Comparison of ENCODE assay signal across 16 cellular contexts in genomic region chr17:47726796-47727703, GRCh38. TPM values are rescaled to one million over a fixed set of nuclear protein-coding genes. Genes with fewer than 3 reads are reported as not detected.
DNase-seq lines count a peak whose midpoint lies in the region; ATAC-seq and TF ChIP-seq lines count a peak whose summit lies in the region.
"Had no signal": no experiment of that assay in that cellular context is flagged by ENCODE, and none has a peak within 500 bp of the region (broad histone marks: within the 10 kb centered on the region; RNA-seq: fewer than 3 reads in every experiment).

No MANE protein-coding gene starts in this region.

- no peaks in the 10 kb centered on the region for H3K9me3 ChIP-seq in colonic mucosa
- H3K9me3 ChIP-seq: pancreas, tibial nerve had no signal

- no peak for DNase-seq in activated naive CD8-positive, alpha-beta T cell treated with anti-CD3 and anti-CD28 coated beads for 36 hours
- DNase-seq in NCI-H226 (peak; percentile 51), chondrocyte (ENCODE audit: low spot score) (peak; percentile 62), GOT3 (lab: John Stamatoyannopoulos, UW) (no peak), colonic mucosa (no peak)
- DNase-seq: central memory CD4-positive, alpha-beta T cell; DMS53; HFFc6; left cardiac atrium; NCI-H187 treated with DMSO at 0.1 percent for 48 hours had no signal

- no peaks in the 10 kb centered on the region for H3K4me1 ChIP-seq in colonic mucosa
- H3K4me1 ChIP-seq: pancreas, tibial nerve had no signal

- no peaks in the 10 kb centered on the region for H3K36me3 Mint-ChIP-seq in activated naive CD8-positive, alpha-beta T cell
- no peaks in the 10 kb centered on the region for H3K36me3 Mint-ChIP-seq in activated naive CD8-positive, alpha-beta T cell treated with anti-CD3 and anti-CD28 coated beads for 36 hours
- no peaks in the 10 kb centered on the region for H3K36me3 Mint-ChIP-seq in chondrocyte (ENCODE audit: low read depth)
- no peaks in the 10 kb centered on the region for H3K36me3 Mint-ChIP-seq in stimulated activated memory B cell treated with anti-CD40 and anti-IgM and Interleukin-4, amounts not matched to agents 10 μg/mL and 1 μg/mL and 100 μg/mL, for 72 hours

- no peaks in the 10 kb centered on the region for H3K36me3 ChIP-seq in colonic mucosa
- H3K36me3 ChIP-seq: pancreas, tibial nerve had no signal

- no peak overlapping the region for H3K4me3 ChIP-seq in colonic mucosa
- H3K4me3 ChIP-seq: pancreas, tibial nerve had no signal

- H3K4me1 Mint-ChIP-seq in activated naive CD8-positive, alpha-beta T cell (ENCODE audit: low read depth) = peaks cover 67% of the 10 kb centered on the region
- peaks cover 71% of the 10 kb centered on the region for H3K4me1 Mint-ChIP-seq in activated naive CD8-positive, alpha-beta T cell treated with anti-CD3 and anti-CD28 coated beads for 36 hours
- H3K4me1 Mint-ChIP-seq in chondrocyte (ENCODE audit: low read depth) = no peaks in the 10 kb centered on the region
- peaks cover 15% of the 10 kb centered on the region for H3K4me1 Mint-ChIP-seq in stimulated activated memory B cell treated with anti-CD40 and anti-IgM and Interleukin-4, amounts not matched to agents 10 μg/mL and 1 μg/mL and 100 μg/mL, for 72 hours

- intact Hi-C loops in colonic mucosa (cut with DNase I) = no loop called here

- no peak for ATAC-seq in stimulated activated memory B cell treated with anti-CD40 and anti-IgM and Interleukin-4, amounts not matched to agents 10 μg/mL and 1 μg/mL and 100 μg/mL, for 72 hours
- ATAC-seq: pancreas had no signal

- no peak overlapping the region for H3K4me3 Mint-ChIP-seq in activated naive CD8-positive, alpha-beta T cell
- H3K4me3 Mint-ChIP-seq in activated naive CD8-positive, alpha-beta T cell treated with anti-CD3 and anti-CD28 coated beads for 36 hours = no peak overlapping the region
- no peak overlapping the region for H3K4me3 Mint-ChIP-seq in chondrocyte (ENCODE audit: unreplicated experiment)
- H3K4me3 Mint-ChIP-seq in stimulated activated memory B cell treated with anti-CD40 and anti-IgM and Interleukin-4, amounts not matched to agents 10 μg/mL and 1 μg/mL and 100 μg/mL, for 72 hours = no peak overlapping the region
- H3K4me3 Mint-ChIP-seq: HFFc6 had no signal

- H3K27me3 Mint-ChIP-seq in activated naive CD8-positive, alpha-beta T cell = no peaks in the 10 kb centered on the region
- H3K27me3 Mint-ChIP-seq in activated naive CD8-positive, alpha-beta T cell treated with anti-CD3 and anti-CD28 coated beads for 36 hours = no peaks in the 10 kb centered on the region
- peaks cover 53% of the 10 kb centered on the region for H3K27me3 Mint-ChIP-seq in chondrocyte (ENCODE audit: low read depth)
- H3K27me3 Mint-ChIP-seq in stimulated activated memory B cell treated with anti-CD40 and anti-IgM and Interleukin-4, amounts not matched to agents 10 μg/mL and 1 μg/mL and 100 μg/mL, for 72 hours = peaks cover 45% of the 10 kb centered on the region

- H3K9me3 Mint-ChIP-seq in activated naive CD8-positive, alpha-beta T cell (ENCODE audit: low read depth) = no peaks in the 10 kb centered on the region
- H3K9me3 Mint-ChIP-seq in activated naive CD8-positive, alpha-beta T cell treated with anti-CD3 and anti-CD28 coated beads for 36 hours = no peaks in the 10 kb centered on the region
- no peaks in the 10 kb centered on the region for H3K9me3 Mint-ChIP-seq in chondrocyte (ENCODE audit: low read depth)
- H3K9me3 Mint-ChIP-seq in stimulated activated memory B cell treated with anti-CD40 and anti-IgM and Interleukin-4, amounts not matched to agents 10 μg/mL and 1 μg/mL and 100 μg/mL, for 72 hours = no peaks in the 10 kb centered on the region
- H3K9me3 Mint-ChIP-seq: HFFc6 had no signal

- no peak overlapping the region for H3K9ac ChIP-seq in colonic mucosa (ENCODE audit: low read depth in 2 of 2, low read length in 2 of 2)

- peaks cover 3% of the 10 kb centered on the region for H3K27me3 ChIP-seq in colonic mucosa

- TF ChIP-seq CTCF in chondrocyte (IDR thresholded peaks at IDR 0.05) (no peak), colonic mucosa (IDR thresholded peaks at IDR 0.05) (no peak)

- H3K27ac Mint-ChIP-seq in activated naive CD8-positive, alpha-beta T cell = peak overlapping the region; percentile 50
- H3K27ac Mint-ChIP-seq in activated naive CD8-positive, alpha-beta T cell treated with anti-CD3 and anti-CD28 coated beads for 36 hours = no peak overlapping the region
- H3K27ac Mint-ChIP-seq in chondrocyte (ENCODE audit: unreplicated experiment) = no peak overlapping the region
- H3K27ac Mint-ChIP-seq in stimulated activated memory B cell treated with anti-CD40 and anti-IgM and Interleukin-4, amounts not matched to agents 10 μg/mL and 1 μg/mL and 100 μg/mL, for 72 hours = peak overlapping the region; percentile 1
- H3K27ac Mint-ChIP-seq: HFFc6 had no signal

- H3K27ac ChIP-seq in colonic mucosa = no peak overlapping the region
- H3K27ac ChIP-seq: pancreas, tibial nerve had no signal

RNA-seq across cellular contexts. Expression of gene TBX21, which starts 6.0 kb away (rescaled TPM):
- 10 to 100 TPM; 61.7 to 61.9 TPM for total RNA-seq in activated naive CD8-positive, alpha-beta T cell treated with anti-CD3 and anti-CD28 coated beads for 36 hours
- total RNA-seq in chondrocyte (not detected in 3 replicates), colonic mucosa (under 1 TPM; 0.40 to 0.49 TPM)
- total RNA-seq: HFFc6, M059J, skeletal muscle tissue had no signal

RNA-seq across cellular contexts. Expression of gene TBKBP1, which starts 33.1 kb away (rescaled TPM):
- 10 to 100 TPM; 11.7 to 11.9 TPM for total RNA-seq in activated naive CD8-positive, alpha-beta T cell treated with anti-CD3 and anti-CD28 coated beads for 36 hours
- 11.3 to 13.6 TPM (median 12.6 TPM) in 3 replicates for total RNA-seq in chondrocyte
- total RNA-seq in colonic mucosa = 1 to 10 TPM; 1.3 to 2.9 TPM

Comparison
In these comparisons a context has a peak if more than half of its experiments do, and no peak if none do; other contexts are left out.
1. H3K27ac Mint-ChIP-seq: peak in activated naive CD8-positive, alpha-beta T cell (single experiment) and stimulated activated memory B cell treated with anti-CD40 and anti-IgM and Interleukin-4, amounts not matched to agents 10 μg/mL and 1 μg/mL and 100 μg/mL, for 72 hours (single experiment); none in activated naive CD8-positive, alpha-beta T cell treated with anti-CD3 and anti-CD28 coated beads for 36 hours (single experiment) and chondrocyte (single experiment).
2. DNase-seq: peak in NCI-H226 (single experiment) and chondrocyte (single experiment); none in activated naive CD8-positive, alpha-beta T cell treated with anti-CD3 and anti-CD28 coated beads for 36 hours (single experiment), GOT3 (single experiment) and colonic mucosa (single experiment).
3. RNA of gene TBX21, which starts 6.0 kb away (total RNA-seq): 61.7 to 61.9 TPM in activated naive CD8-positive, alpha-beta T cell treated with anti-CD3 and anti-CD28 coated beads for 36 hours; 0.40 to 0.49 TPM in colonic mucosa and not detected in chondrocyte; every median in the first group is over 10 times any median in the second.